In genomic region chr18:48388478-48388877, GRCh38 we compare ENCODE assay signal across 33 cellular contexts. TPM values are rescaled to one million over a fixed set of nuclear protein-coding genes. Genes with fewer than 3 reads are reported as not detected.
"Had no signal": no experiment of that assay in that cellular context is flagged by ENCODE, and none has a peak within 500 bp of the region (broad histone marks: within the 10 kb centered on the region; RNA-seq: fewer than 3 reads in every experiment).

No MANE protein-coding gene starts in this region.

- DNase-seq: activated B cell treated with CpG ODN at 0.5 μM for 24 hours; activated CD4-positive, alpha-beta T cell treated with anti-CD3 and anti-CD28 coated beads for 48 hours; activated CD4-positive, alpha-beta T cell treated with anti-CD3 and anti-CD28 coated beads, Interleukin-2, amount 50 U/mL, for 1 hour; activated CD4-positive, alpha-beta T cell treated with anti-CD3 and anti-CD28 coated beads, Interleukin-2, amount 50 U/mL, for 48 hours; activated CD8-positive, alpha-beta memory T cell treated with anti-CD3 and anti-CD28 coated beads, Interleukin-2, amount 10 ng/mL, durations not matched to agents 7 days and 5 days; activated CD8-positive, alpha-beta memory T cell treated with anti-CD3 and anti-CD28 coated beads, Interleukin-2, amount 50 U/mL, for 4 hours; activated CD8-positive, alpha-beta T cell treated with anti-CD3 and anti-CD28 coated beads, Interleukin-2, amount 10 ng/mL, durations not matched to agents 7 days and 5 days; activated effector memory CD4-positive, alpha-beta T cell treated with anti-CD3 and anti-CD28 coated beads, Interleukin-2, amount 50 U/mL, for 16 hours; activated naive CD4-positive, alpha-beta T cell; activated naive CD4-positive, alpha-beta T cell treated with anti-CD3 and anti-CD28 coated beads, Interleukin-2, amount 10 ng/mL, durations not matched to agents 7 days and 5 days; activated naive CD8-positive, alpha-beta T cell treated with anti-CD3 and anti-CD28 coated beads, Interleukin-2, amount 10 ng/mL, durations not matched to agents 7 days and 5 days; activated T-cell treated with anti-CD3 and anti-CD28 coated beads, Interleukin-2, amount 50 U/mL, for 1 hour; activated T-cell treated with anti-CD3 and anti-CD28 coated beads, Interleukin-2, amount 50 U/mL, for 48 hours; brain microvascular endothelial cell; caudate nucleus; cortex of kidney; dermis blood vessel endothelial cell; effector CD8-positive, alpha-beta T cell; esophagus squamous epithelium; foreskin melanocyte; heart left ventricle; T-helper 1 cell; T-helper 17 cell; T1000; WERI-Rb-1 had no signal

- H3K36me3 Mint-ChIP-seq: activated CD8-positive, alpha-beta memory T cell treated with anti-CD3 and anti-CD28 coated beads, Interleukin-2, amount 10 ng/mL, durations not matched to agents 7 days and 5 days; activated naive CD4-positive, alpha-beta T cell treated with anti-CD3 and anti-CD28 coated beads, Interleukin-2, amount 10 ng/mL, durations not matched to agents 7 days and 5 days; activated naive CD4-positive, alpha-beta T cell treated with anti-CD3 and anti-CD28 coated beads, Interleukin-2, amount 50 U/mL, for 72 hours; activated naive CD8-positive, alpha-beta T cell treated with anti-CD3 and anti-CD28 coated beads, Interleukin-2, amount 10 ng/mL, durations not matched to agents 7 days and 5 days had no signal

- H3K9me3 ChIP-seq: esophagus squamous epithelium, heart left ventricle had no signal

- H3K4me1 Mint-ChIP-seq: activated B cell treated with CpG ODN at 0.5 μM for 24 hours had no signal

- H3K27me3 ChIP-seq: heart left ventricle had no signal

- H3K27ac Mint-ChIP-seq: activated B cell treated with CpG ODN at 0.5 μM for 24 hours; activated CD8-positive, alpha-beta memory T cell treated with anti-CD3 and anti-CD28 coated beads, Interleukin-2, amount 10 ng/mL, durations not matched to agents 7 days and 5 days; activated CD8-positive, alpha-beta T cell treated with anti-CD3 and anti-CD28 coated beads, Interleukin-2, amount 10 ng/mL, durations not matched to agents 7 days and 5 days; activated naive CD4-positive, alpha-beta T cell treated with anti-CD3 and anti-CD28 coated beads, Interleukin-2, amount 10 ng/mL, durations not matched to agents 7 days and 5 days; activated naive CD4-positive, alpha-beta T cell treated with anti-CD3 and anti-CD28 coated beads, Interleukin-2, amount 50 U/mL, for 72 hours; activated naive CD8-positive, alpha-beta T cell treated with anti-CD3 and anti-CD28 coated beads, Interleukin-2, amount 10 ng/mL, durations not matched to agents 7 days and 5 days; activated T-helper 1 cell treated with anti-CD3 and anti-CD28 coated beads, Interleukin-12 subunit alpha, Interleukin-12 subunit beta, Interleukin-2, Interleukin-4 antibody, amounts not matched to agents 30 ng/mL and 10 ng/mL and 1 ng/mL, durations not matched to agents 14 hours and 24 hours and 36 hours; activated T-helper 2 cell treated with anti-CD3 and anti-CD28 coated beads, Interferon-gamma antibody, Interleukin-2, Interleukin-4, amounts not matched to agents 10 μg/mL and 5 μg/mL and 100 μg/mL, durations not matched to agents 14 hours and 24 hours and 36 hours; T-helper 17 cell; T-helper 2 cell treated with Interferon-gamma antibody and Interleukin-4, amounts not matched to agents 5 μg/mL and 100 μg/mL, for 36 hours had no signal

- H3K9me3 Mint-ChIP-seq: activated B cell treated with CpG ODN at 0.5 μM for 24 hours; activated naive CD4-positive, alpha-beta T cell treated with anti-CD3 and anti-CD28 coated beads, Interleukin-2, amount 10 ng/mL, durations not matched to agents 7 days and 5 days; activated naive CD4-positive, alpha-beta T cell treated with anti-CD3 and anti-CD28 coated beads, Interleukin-2, amount 50 U/mL, for 72 hours; activated naive CD8-positive, alpha-beta T cell treated with anti-CD3 and anti-CD28 coated beads, Interleukin-2, amount 10 ng/mL, durations not matched to agents 7 days and 5 days; activated T-helper 1 cell treated with anti-CD3 and anti-CD28 coated beads, Interleukin-12 subunit alpha, Interleukin-12 subunit beta, Interleukin-2, Interleukin-4 antibody, amounts not matched to agents 30 ng/mL and 10 ng/mL and 1 ng/mL, durations not matched to agents 14 hours and 24 hours and 36 hours; activated T-helper 2 cell treated with anti-CD3 and anti-CD28 coated beads, Interferon-gamma antibody, Interleukin-2, Interleukin-4, amounts not matched to agents 10 μg/mL and 5 μg/mL and 100 μg/mL, durations not matched to agents 14 hours and 24 hours and 36 hours; T-helper 2 cell treated with Interferon-gamma antibody and Interleukin-4, amounts not matched to agents 5 μg/mL and 100 μg/mL, for 36 hours had no signal

- H3K36me3 ChIP-seq: brain microvascular endothelial cell, esophagus squamous epithelium, heart left ventricle, WERI-Rb-1 had no signal

- ATAC-seq: activated CD4-positive, CD25-positive, alpha-beta regulatory T cell treated with anti-CD3 and anti-CD28 coated beads, Interleukin-2, amount 50 U/mL, for 24 hours; activated CD8-positive, alpha-beta memory T cell treated with anti-CD3 and anti-CD28 coated beads, Interleukin-2, amount 10 ng/mL, durations not matched to agents 7 days and 5 days; activated CD8-positive, alpha-beta T cell treated with anti-CD3 and anti-CD28 coated beads, Interleukin-2, amount 10 ng/mL, durations not matched to agents 7 days and 5 days; activated naive CD4-positive, alpha-beta T cell treated with anti-CD3 and anti-CD28 coated beads, Interleukin-2, amount 50 U/mL, for 72 hours; T-helper 17 cell had no signal

- H3K4me3 Mint-ChIP-seq: activated B cell treated with CpG ODN at 0.5 μM for 24 hours; activated CD8-positive, alpha-beta memory T cell treated with anti-CD3 and anti-CD28 coated beads, Interleukin-2, amount 10 ng/mL, durations not matched to agents 7 days and 5 days; activated CD8-positive, alpha-beta T cell treated with anti-CD3 and anti-CD28 coated beads, Interleukin-2, amount 10 ng/mL, durations not matched to agents 7 days and 5 days; activated naive CD4-positive, alpha-beta T cell treated with anti-CD3 and anti-CD28 coated beads, Interleukin-2, amount 10 ng/mL, durations not matched to agents 7 days and 5 days; activated naive CD8-positive, alpha-beta T cell treated with anti-CD3 and anti-CD28 coated beads, Interleukin-2, amount 10 ng/mL, durations not matched to agents 7 days and 5 days; activated T-helper 1 cell treated with anti-CD3 and anti-CD28 coated beads, Interleukin-12 subunit alpha, Interleukin-12 subunit beta, Interleukin-2, Interleukin-4 antibody, amounts not matched to agents 30 ng/mL and 10 ng/mL and 1 ng/mL, durations not matched to agents 14 hours and 24 hours and 36 hours; T-helper 17 cell; T-helper 2 cell treated with Interferon-gamma antibody and Interleukin-4, amounts not matched to agents 5 μg/mL and 100 μg/mL, for 36 hours had no signal

- H3K27ac ChIP-seq: brain microvascular endothelial cell, epithelial cell of prostate, heart left ventricle, WERI-Rb-1 had no signal

- H3K4me3 ChIP-seq: esophagus squamous epithelium, heart left ventricle had no signal

RNA-seq across cellular contexts. Expression of gene ZBTB7C, which starts 20.7 kb away (rescaled TPM):
- total RNA-seq: activated B cell treated with CpG ODN at 0.5 μM for 24 hours; activated CD8-positive, alpha-beta T cell treated with anti-CD3 and anti-CD28 coated beads, Interleukin-2, amount 10 ng/mL, durations not matched to agents 7 days and 5 days; activated naive CD4-positive, alpha-beta T cell treated with anti-CD3 and anti-CD28 coated beads, Interleukin-2, amount 50 U/mL, for 72 hours; activated naive CD8-positive, alpha-beta T cell treated with anti-CD3 and anti-CD28 coated beads, Interleukin-2, amount 10 ng/mL, durations not matched to agents 7 days and 5 days; dermis blood vessel endothelial cell; endothelial cell of umbilical vein; fibroblast of villous mesenchyme had no signal
- polyA plus RNA-seq: endothelial cell of umbilical vein had no signal
